ENCODE assay signal across 34 cellular contexts in the genomic region with DNA sequence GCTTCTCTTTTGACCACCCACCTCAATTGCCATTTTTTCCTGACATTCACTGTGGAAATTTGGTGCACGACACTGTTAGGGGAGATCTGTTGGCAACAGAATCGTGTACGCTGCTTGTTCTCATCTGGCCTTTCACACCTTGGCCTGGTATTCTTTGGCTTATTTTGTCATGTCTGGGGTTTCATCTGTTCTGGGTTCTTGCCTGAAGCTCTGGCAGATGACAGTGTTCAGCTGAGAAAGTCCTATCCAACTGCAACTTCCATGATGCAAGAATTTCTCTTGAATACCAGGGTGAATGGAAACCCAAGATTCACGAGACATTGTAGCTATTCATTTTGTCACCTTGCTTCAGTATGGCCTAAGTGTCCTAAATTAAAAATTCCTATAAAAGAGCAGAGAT.
"Had no signal": no experiment of that assay in that cellular context is flagged by ENCODE, and none has a peak within 500 bp of the region (broad histone marks: within the 10 kb centered on the region; RNA-seq: fewer than 3 reads in every experiment).

No MANE protein-coding gene starts in this region.

- H3K27me3 ChIP-seq: MG63 had no signal

- H3K27ac ChIP-seq: KMS-11 had no signal

- H3K4me3 ChIP-seq: MG63 had no signal

- H3K9me3 ChIP-seq: MG63 had no signal

- DNase-seq: Karpas-422, Kasumi-1, MG63, MM.1S, MV-4-11, NCI-H1048, NCI-H1092, NCI-H1092 treated with DMSO at 0.1 percent for 48 hours, NCI-H1105 treated with DMSO at 0.1 percent for 48 hours, NCI-H1417, NCI-H1417 treated with DMSO at 0.1 percent for 48 hours, NCI-H1436, NCI-H1436 treated with DMSO at 0.1 percent for 48 hours, NCI-H146, NCI-H1694, NCI-H1694 treated with DMSO at 0.1 percent for 48 hours, NCI-H187, NCI-H187 treated with DMSO at 0.1 percent for 48 hours, NCI-H1930, NCI-H2029, NCI-H2029 treated with DMSO at 0.1 percent for 48 hours, NCI-H2081, NCI-H2081 treated with DMSO at 0.1 percent for 48 hours, NCI-H2107, NCI-H2171, NCI-H2171 treated with DMSO at 0.1 percent for 48 hours, NCI-H2227 treated with DMSO at 0.1 percent for 48 hours, NCI-H226, NCI-H345, NCI-H446, NCI-H446 treated with DMSO at 0.1 percent for 48 hours, NCI-H510A, NCI-H510A treated with DMSO at 0.1 percent for 48 hours had no signal

- H3K36me3 ChIP-seq: MG63 had no signal
